ENCODE assay signal across 1 cellular context in genomic region chr2:86671304-86671981, GRCh38.
TF ChIP-seq lines count a peak whose summit lies in the region.

No MANE protein-coding gene starts in this region.

TF ChIP-seq in IMR-90, 13 proteins besides CTCF, POLR2A, EP300 and RAD21 (continued from another document):
- TF ChIP-seq USF2 (IDR thresholded peaks at IDR 0.05; ENCODE audit: low read depth, low read length) (no peak), NFE2L2 (IDR thresholded peaks at IDR 0.05; ENCODE audit: low read depth, low read length) (no peak), MXI1 (IDR thresholded peaks at IDR 0.05; ENCODE audit: borderline replicate concordance, low read depth, low read length) (no peak), CEBPB (IDR thresholded peaks at IDR 0.05; ENCODE audit: low read depth, low read length) (no peak), CHD1 (IDR thresholded peaks at IDR 0.05; ENCODE audit: low read depth, low read length) (no peak), SMC3 (IDR thresholded peaks at IDR 0.05; ENCODE audit: low read depth, low read length) (no peak), ELK1 (IDR thresholded peaks at IDR 0.05; ENCODE audit: borderline replicate concordance, low read depth, low read length) (no peak)
